In genomic region chr13:97945792-97946419, GRCh38 we compare ENCODE assay signal across 15 cellular contexts. TPM values are rescaled to one million over a fixed set of nuclear protein-coding genes. Genes with fewer than 3 reads are reported as not detected.
DNase-seq lines count a peak whose midpoint lies in the region; ATAC-seq and TF ChIP-seq lines count a peak whose summit lies in the region.
"Had no signal": no experiment of that assay in that cellular context is flagged by ENCODE, and none has a peak within 500 bp of the region (broad histone marks: within the 10 kb centered on the region; RNA-seq: fewer than 3 reads in every experiment).

No MANE protein-coding gene starts in this region.

- no peak for TF ChIP-seq CTCF in HEK293 (tag by site-specific recombination; IDR thresholded peaks at IDR 0.05)
- TF ChIP-seq CTCF in foreskin keratinocyte (conservative IDR thresholded peaks at IDR 0.05) = no peak

- no peaks in the 10 kb centered on the region for H3K9me3 ChIP-seq in HEK293 (ENCODE audit: control insufficient read depth, insufficient read depth, low read depth, low read length)
- H3K9me3 ChIP-seq in SJSA1 (replicated peaks) = no peaks in the 10 kb centered on the region; the same call in 1 of the 2 replicates
- H3K9me3 ChIP-seq: gastroesophageal sphincter, psoas muscle had no signal

- peak; percentile 79 for DNase-seq in ELR (ENCODE audit: low read depth)
- peak; percentile 79 to 87 for DNase-seq in SJSA1 (ENCODE audit: low read depth in 1 of 2, low spot score in 2 of 2)
- peak in 1 of 2 donors; percentile 39 for DNase-seq in foreskin keratinocyte
- DNase-seq in NCI-H748 treated with DMSO at 0.1 percent for 48 hours (lab: John Stamatoyannopoulos, UW) = no peak
- no peak for DNase-seq in cerebellar cortex (ENCODE audit: low spot score)
- no peak for DNase-seq in activated CD8-positive, alpha-beta memory T cell treated with anti-CD3 and anti-CD28 coated beads for 24 hours
- DNase-seq: activated gamma-delta T cell treated with Interleukin-2 at 50 U/mL for 16 hours, DMS79 treated with DMSO at 0.1 percent for 48 hours, natural killer cell, NCI-H1105, psoas muscle had no signal

- H3K4me1 ChIP-seq in HEK293 (ENCODE audit: control insufficient read depth, insufficient read depth, low read length) (no peaks in the 10 kb centered on the region; the same call in none of the 2 replicates), SJSA1 (replicated peaks) (peaks cover 48% of the 10 kb centered on the region), foreskin keratinocyte (peaks cover 4% of the 10 kb centered on the region)
- H3K4me1 ChIP-seq: gastroesophageal sphincter, psoas muscle had no signal

- H3K27ac ChIP-seq in HEK293 (ENCODE audit: extremely low read depth, low read depth, low read length) (no peak overlapping the region), SJSA1 (peak overlapping the region; percentile 42), foreskin keratinocyte (no peak overlapping the region)
- H3K27ac ChIP-seq: cardiac muscle cell, gastroesophageal sphincter, psoas muscle had no signal

- H3K27me3 ChIP-seq in SJSA1 (replicated peaks) = no peaks in the 10 kb centered on the region
- H3K27me3 ChIP-seq in foreskin keratinocyte = no peaks in the 10 kb centered on the region
- H3K27me3 ChIP-seq: cardiac muscle cell, gastroesophageal sphincter had no signal

- CTCF ChIA-PET in HEK293 (lab: Yijun Ruan, JAX) = no interaction called here

- H3K36me3 ChIP-seq in HEK293 (ENCODE audit: control insufficient read depth in 2 of 2, insufficient read depth in 1 of 2, low read length in 2 of 2) = no peaks in the 10 kb centered on the region
- H3K36me3 ChIP-seq in SJSA1 = peaks cover 14% of the 10 kb centered on the region; the same call in 1 of the 2 replicates
- H3K36me3 ChIP-seq: cardiac muscle cell, gastroesophageal sphincter had no signal

- ATAC-seq in foreskin keratinocyte (peak; percentile 49), HG03521 (IDR thresholded peaks at IDR 0.05; ENCODE audit: unreplicated experiment) (no peak)
- ATAC-seq: gastroesophageal sphincter, natural killer cell, psoas muscle had no signal

- POLR2A ChIA-PET in HEK293 (lab: Yijun Ruan, JAX) = no interaction called here

- H3K4me3 ChIP-seq in HEK293 (ENCODE audit: low read depth, low read length) = no peak overlapping the region
- no peak overlapping the region for H3K4me3 ChIP-seq in SJSA1
- H3K4me3 ChIP-seq: cardiac muscle cell, gastroesophageal sphincter, psoas muscle had no signal

TF ChIP-seq in HEK293, 187 proteins besides CTCF, POLR2A, EP300 and RAD21:
- TF ChIP-seq ZNF639 (tag by site-specific recombination; IDR thresholded peaks at IDR 0.05) (no peak), ZNF140 (tag by site-specific recombination; IDR thresholded peaks at IDR 0.05) (peak; percentile 98)

RNA-seq across cellular contexts. Expression of gene IPO5, which starts 7.6 kb away (rescaled TPM):
- 111 and 146 TPM in 2 replicates for total RNA-seq in SJSA1 (2014; rRNA removed; shearing (Covaris generic))
- 143 and 152 TPM in 2 replicates for total RNA-seq in foreskin keratinocyte
- 38.8 and 47.8 TPM in 2 replicates for polyA plus RNA-seq in foreskin keratinocyte

Comparison
In these comparisons a context has a peak if more than half of its experiments do, and no peak if none do; other contexts are left out.
1. DNase-seq: peak in ELR (single experiment) and SJSA1 (2 of 2); none in NCI-H748 treated with DMSO at 0.1 percent for 48 hours (single experiment), cerebellar cortex (single experiment) and activated CD8-positive, alpha-beta memory T cell treated with anti-CD3 and anti-CD28 coated beads for 24 hours (single experiment).